In genomic region chr21:43659136-43660000, GRCh38 we compare ENCODE assay signal across 8 cellular contexts. TPM values are rescaled to one million over a fixed set of nuclear protein-coding genes. Genes with fewer than 3 reads are reported as not detected.
DNase-seq lines count a peak whose midpoint lies in the region; ATAC-seq and TF ChIP-seq lines count a peak whose summit lies in the region.

Gene HSF2BP (minus strand): TSS chr21:43659488. CDS start chr21:43658096, 1,392 bp downstream.
Gene RRP1B (plus strand): TSS chr21:43659560. CDS start chr21:43659665, 105 bp downstream.

- CTCF ChIA-PET in RWPE1 (lab: Yijun Ruan, JAX): interaction anchor here (0.7 kb wide), 2 partner anchors 68 to 289 kb away, joined by 3 to 4 read pairs; no protein-coding TSS in a partner anchor

- no peaks in the 10 kb centered on the region for H3K27me3 ChIP-seq in Karpas-422 (ENCODE audit: low read length)

- H3K79me2 ChIP-seq in Karpas-422 (ENCODE audit: low read length): peaks cover 49% of the 10 kb centered on the region

- ATAC-seq in GM21576 (IDR thresholded peaks at IDR 0.05; ENCODE audit: unreplicated experiment): peak; percentile 54

- H3K9me2 ChIP-seq in Karpas-422 (replicated peaks; ENCODE audit: insufficient read depth, low read length): no peaks in the 10 kb centered on the region

- H3K9me3 Mint-ChIP-seq in nephron: no peaks in the 10 kb centered on the region

- POLR2A ChIA-PET in RWPE1 (lab: Yijun Ruan, JAX; ENCODE audit: low non-redundant PET): no interaction called here

- H3K4me1 ChIP-seq in Karpas-422 (ENCODE audit: low read length): peaks cover 22% of the 10 kb centered on the region

- peak within 1 kb of the TSS; percentile 83 to 93 (median 93) for H3K27ac Mint-ChIP-seq in nephron

- peak within 1 kb of the TSS; percentile 70; the same call in 1 of the 2 replicates for H2AFZ ChIP-seq in Karpas-422 (ENCODE audit: low read length)

- peaks cover 17% of the 10 kb centered on the region for H4K20me1 ChIP-seq in Karpas-422 (ENCODE audit: insufficient read depth, low read depth, low read length)

- peaks cover 12% of the 10 kb centered on the region for H3K36me3 Mint-ChIP-seq in nephron (ENCODE audit: low read depth)

- TF ChIP-seq CTCF in RWPE1 (conservative IDR thresholded peaks at IDR 0.05; ENCODE audit: low read depth) (no peak), nephron (IDR thresholded peaks at IDR 0.05; ENCODE audit: unreplicated experiment in 3 of 3) (no peak)

- H3K4me1 Mint-ChIP-seq in nephron: peaks cover 31% of the 10 kb centered on the region

- H3K27ac ChIP-seq in Karpas-422 (ENCODE audit: low read length) (peak within 1 kb of the TSS; percentile 60), RWPE1 (peak within 1 kb of the TSS; percentile 83)

- no peaks in the 10 kb centered on the region for H3K27me3 Mint-ChIP-seq in nephron (ENCODE audit: low read depth)

- peak within 1 kb of the TSS; percentile 82 for H3K4me2 ChIP-seq in Karpas-422 (ENCODE audit: low read depth, low read length, poor library complexity, severe bottlenecking)

- peak within 1 kb of the TSS; percentile 99 for H3K4me3 ChIP-seq in Karpas-422 (ENCODE audit: low read length)

- H3K9me3 ChIP-seq in Karpas-422 (ENCODE audit: low read length): no peaks in the 10 kb centered on the region

- DNase-seq in DMS153 (lab: John Stamatoyannopoulos, UW): peak; percentile 71
- peak; percentile 94 for DNase-seq in Karpas-422
- peak; percentile 84 for DNase-seq in RWPE1 (ENCODE audit: low spot score)
- peak; percentile 78 for DNase-seq in activated T-helper 9 cell treated with anti-CD3 and anti-CD28 coated beads, Interleukin-2, amount 50 U/mL, for 16 hours (ENCODE audit: low read depth)
- peak; percentile 44 for DNase-seq in fibroblast of the conjunctiva (ENCODE audit: low read depth)
- peak; percentile 67 to 87 (median 69) for DNase-seq in stimulated activated naive CD4-positive, alpha-beta T cell (lab: John Stamatoyannopoulos, UW)

- peak within 1 kb of the TSS; percentile 91 for H3K9ac ChIP-seq in Karpas-422 (ENCODE audit: low read length)

- H3K36me3 ChIP-seq in Karpas-422 (ENCODE audit: insufficient read depth, low read length): peaks cover 23% of the 10 kb centered on the region

- H3K4me3 Mint-ChIP-seq in nephron: peak within 1 kb of the TSS; percentile 94 to 98 (median 95)

RNA-seq across cellular contexts. Expression of gene HSF2BP, which starts in this region (rescaled TPM):
- total RNA-seq in Karpas-422 (2014; rRNA removed; shearing (Covaris generic); ENCODE audit: low replicate concordance): 0.67 and 0.76 TPM in 2 replicates

RNA-seq across cellular contexts. Expression of gene RRP1B, which starts in this region (rescaled TPM):
- total RNA-seq in Karpas-422 (2014; rRNA removed; shearing (Covaris generic); ENCODE audit: low replicate concordance): 30.6 and 34.5 TPM in 2 replicates

Comparison
In these comparisons a context has a peak if more than half of its experiments do, and no peak if none do; other contexts are left out.
1. Peak in every context shown above with its lines: DNase-seq, ATAC-seq, H3K4me3 ChIP-seq and H3K27ac ChIP-seq.
2. DNase-seq: peak in every context shown above with its lines; median percentile 94 in Karpas-422; 84 in RWPE1; 78 in activated T-helper 9 cell treated with anti-CD3 and anti-CD28 coated beads, Interleukin-2, amount 50 U/mL, for 16 hours; 71 in DMS153; 69 in stimulated activated naive CD4-positive, alpha-beta T cell; 44 in fibroblast of the conjunctiva.